ENCODE assay signal across 1 cellular context in genomic region chr12:75974323-75975273, GRCh38.
TF ChIP-seq lines count a peak whose summit lies in the region.

No MANE protein-coding gene starts in this region.

TF ChIP-seq in H1, 55 proteins besides CTCF, POLR2A, EP300 and RAD21:
- TF ChIP-seq CBX5 (IDR thresholded peaks at IDR 0.05; ENCODE audit: low read depth, low read length) (no peak), SP1 (IDR thresholded peaks at IDR 0.05; ENCODE audit: low read depth, low read length) (no peak), PHF8 (conservative IDR thresholded peaks at IDR 0.05; ENCODE audit: low read depth, low read length) (no peak), CEBPB (IDR thresholded peaks at IDR 0.05; ENCODE audit: low read depth, low read length) (no peak), CTBP2 (IDR thresholded peaks at IDR 0.05; ENCODE audit: borderline replicate concordance, insufficient read depth, insufficient read length, low read length) (no peak), RBBP5 (IDR thresholded peaks at IDR 0.05; ENCODE audit: borderline replicate concordance, low read depth, low read length) (no peak), SUZ12 (IDR thresholded peaks at IDR 0.05; ENCODE audit: low read length) (no peak), HDAC6 (IDR thresholded peaks at IDR 0.05; ENCODE audit: low read depth, low read length) (no peak), EZH2 (IDR thresholded peaks at IDR 0.05; ENCODE audit: low read depth, low read length, severe bottlenecking) (no peak), CREB1 (IDR thresholded peaks at IDR 0.05) (no peak)
- TF ChIP-seq, protein P1, sequence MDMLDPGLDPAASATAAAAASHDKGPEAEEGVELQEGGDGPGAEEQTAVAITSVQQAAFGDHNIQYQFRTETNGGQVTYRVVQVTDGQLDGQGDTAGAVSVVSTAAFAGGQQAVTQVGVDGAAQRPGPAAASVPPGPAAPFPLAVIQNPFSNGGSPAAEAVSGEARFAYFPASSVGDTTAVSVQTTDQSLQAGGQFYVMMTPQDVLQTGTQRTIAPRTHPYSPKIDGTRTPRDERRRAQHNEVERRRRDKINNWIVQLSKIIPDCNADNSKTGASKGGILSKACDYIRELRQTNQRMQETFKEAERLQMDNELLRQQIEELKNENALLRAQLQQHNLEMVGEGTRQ (IDR thresholded peaks at IDR 0.05; ENCODE audit: low read length) = no peak
- TF ChIP-seq, protein P2, sequence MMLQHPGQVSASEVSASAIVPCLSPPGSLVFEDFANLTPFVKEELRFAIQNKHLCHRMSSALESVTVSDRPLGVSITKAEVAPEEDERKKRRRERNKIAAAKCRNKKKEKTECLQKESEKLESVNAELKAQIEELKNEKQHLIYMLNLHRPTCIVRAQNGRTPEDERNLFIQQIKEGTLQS (IDR thresholded peaks at IDR 0.05; ENCODE audit: insufficient read depth, low read depth, low read length) = no peak
